19 cellular contexts compared by ENCODE assay signal in the genomic region with DNA sequence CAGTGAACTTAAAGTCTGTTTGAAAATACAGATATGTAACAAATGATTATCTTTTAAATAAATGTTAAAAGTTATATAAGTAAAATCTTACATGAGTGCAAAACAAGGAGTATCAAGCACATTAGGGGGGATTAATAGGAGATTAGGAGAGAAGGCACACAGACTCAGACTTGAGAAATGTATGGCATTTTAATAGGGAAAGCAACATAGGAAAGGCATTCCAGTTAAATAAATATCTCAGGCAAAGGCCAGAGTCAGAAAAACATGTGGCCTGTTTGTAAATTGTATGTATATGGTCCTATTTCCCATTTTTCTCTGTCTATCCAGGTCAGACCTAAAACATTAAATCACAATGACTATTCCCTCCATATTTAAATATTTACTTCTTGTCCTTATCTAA.
"Had no signal": no experiment of that assay in that cellular context is flagged by ENCODE, and none has a peak within 500 bp of the region (broad histone marks: within the 10 kb centered on the region; RNA-seq: fewer than 3 reads in every experiment).

No MANE protein-coding gene starts in this region.

- H3K27me3 ChIP-seq: gastroesophageal sphincter, pancreas, sigmoid colon, transverse colon had no signal

- H3K36me3 ChIP-seq: gastroesophageal sphincter, pancreas, sigmoid colon, transverse colon had no signal

- H3K4me1 ChIP-seq: gastroesophageal sphincter, transverse colon had no signal

- H3K9me3 ChIP-seq: gastroesophageal sphincter, pancreas, sigmoid colon, transverse colon had no signal

- DNase-seq: activated CD4-positive, alpha-beta T cell treated with anti-CD3 and anti-CD28 coated beads, Interleukin-2, amount 10 ng/mL, durations not matched to agents 24 days and 14 days; activated CD8-positive, alpha-beta memory T cell treated with anti-CD3 and anti-CD28 coated beads, Interleukin-2, amount 50 U/mL, for 48 hours; activated CD8-positive, alpha-beta T cell treated with anti-CD3 and anti-CD28 coated beads, Interleukin-2, amount 10 ng/mL, durations not matched to agents 7 days and 5 days; activated naive CD8-positive, alpha-beta T cell treated with anti-CD3 and anti-CD28 coated beads for 36 hours; activated T-cell treated with anti-CD3 and anti-CD28 coated beads, Interleukin-2, amount 50 U/mL, for 72 hours; effector CD8-positive, alpha-beta T cell; mammary epithelial cell; naive thymus-derived CD8-positive, alpha-beta T cell; pancreas; sigmoid colon; stimulated activated CD4-positive, alpha-beta T cell treated with anti-CD3 and anti-CD28 coated beads, Interleukin-12 subunit alpha, Interleukin-12 subunit beta, amount 100 ng/mL, for 4 hours; stimulated activated CD4-positive, alpha-beta T cell treated with anti-CD3 and anti-CD28 coated beads, Interleukin-2, amount 100 ng/mL, for 48 hours; stimulated activated naive CD4-positive, alpha-beta T cell; substantia nigra; T-helper 17 cell; transverse colon had no signal

- ATAC-seq: activated CD8-positive, alpha-beta T cell treated with anti-CD3 and anti-CD28 coated beads, Interleukin-2, amount 10 ng/mL, durations not matched to agents 7 days and 5 days; activated T-cell treated with anti-CD3 and anti-CD28 coated beads, Interleukin-2, amount 50 U/mL, for 72 hours; gastroesophageal sphincter; left lobe of liver; naive thymus-derived CD8-positive, alpha-beta T cell; pancreas; T-helper 17 cell; WTC11 had no signal

- H3K4me3 ChIP-seq: gastroesophageal sphincter, pancreas, sigmoid colon, transverse colon had no signal

- H3K27ac ChIP-seq: gastroesophageal sphincter, pancreas, sigmoid colon, transverse colon had no signal
